ENCODE assay signal across 8 cellular contexts in genomic region chrX:18424482-18425198, GRCh38. TPM values are rescaled to one million over a fixed set of nuclear protein-coding genes. Genes with fewer than 3 reads are reported as not detected.
DNase-seq lines count a peak whose midpoint lies in the region; ATAC-seq and TF ChIP-seq lines count a peak whose summit lies in the region.

No MANE protein-coding gene starts in this region.

- no peaks in the 10 kb centered on the region for H3K36me3 Mint-ChIP-seq in activated CD8-positive, alpha-beta memory T cell treated with anti-CD3 and anti-CD28 coated beads, Interleukin-2, amount 10 ng/mL, durations not matched to agents 7 days and 5 days

- peak overlapping the region; percentile 52 for H3K27ac Mint-ChIP-seq in activated CD8-positive, alpha-beta memory T cell treated with anti-CD3 and anti-CD28 coated beads, Interleukin-2, amount 10 ng/mL, durations not matched to agents 7 days and 5 days

- peak overlapping the region; percentile 81 for H3K4me3 Mint-ChIP-seq in activated CD8-positive, alpha-beta memory T cell treated with anti-CD3 and anti-CD28 coated beads, Interleukin-2, amount 10 ng/mL, durations not matched to agents 7 days and 5 days

- no peak for TF ChIP-seq POLR2A in upper lobe of left lung (IDR thresholded peaks at IDR 0.05)

- no peak for TF ChIP-seq EP300 in upper lobe of left lung (IDR thresholded peaks at IDR 0.05)

- H3K9me3 Mint-ChIP-seq in activated CD8-positive, alpha-beta memory T cell treated with anti-CD3 and anti-CD28 coated beads, Interleukin-2, amount 10 ng/mL, durations not matched to agents 7 days and 5 days (ENCODE audit: low read depth): no peaks in the 10 kb centered on the region

- 0 to 8% methylated on average over 6 to 25 of the region's 28 CpGs for WGBS in upper lobe of left lung, 2 donors

- peak; percentile 28 for ATAC-seq in GM21723 (IDR thresholded peaks at IDR 0.05; ENCODE audit: unreplicated experiment)
- ATAC-seq in activated CD8-positive, alpha-beta memory T cell treated with anti-CD3 and anti-CD28 coated beads, Interleukin-2, amount 10 ng/mL, durations not matched to agents 7 days and 5 days: no peak
- ATAC-seq in esophagus mucosa: peak; percentile 6
- peak; percentile 16 to 38 for ATAC-seq in upper lobe of left lung (ENCODE audit: low FRiP score in 2 of 2)

- H3K27me3 Mint-ChIP-seq in activated CD8-positive, alpha-beta memory T cell treated with anti-CD3 and anti-CD28 coated beads, Interleukin-2, amount 10 ng/mL, durations not matched to agents 7 days and 5 days: peaks cover 8% of the 10 kb centered on the region

- H3K4me1 Mint-ChIP-seq in activated CD8-positive, alpha-beta memory T cell treated with anti-CD3 and anti-CD28 coated beads, Interleukin-2, amount 10 ng/mL, durations not matched to agents 7 days and 5 days: peaks cover 8% of the 10 kb centered on the region

- H3K27ac ChIP-seq in muscle layer of duodenum (ENCODE audit: low read length): no peak overlapping the region
- peak overlapping the region; percentile 46 to 93 (median 73) for H3K27ac ChIP-seq in upper lobe of left lung

- H3K4me1 ChIP-seq in muscle layer of duodenum (ENCODE audit: control insufficient read depth in 1 of 2, insufficient read depth in 2 of 2, low read length in 2 of 2): peaks cover 0 to 2% of the 10 kb centered on the region in 2 donors
- H3K4me1 ChIP-seq in upper lobe of left lung: peaks cover 0 to 11% (median 0%) of the 10 kb centered on the region in 4 donors

- H3K27me3 ChIP-seq in muscle layer of duodenum (ENCODE audit: low read depth, low read length) (no peaks in the 10 kb centered on the region), upper lobe of left lung (no peaks in the 10 kb centered on the region)

- no peak for TF ChIP-seq CTCF in upper lobe of left lung (IDR thresholded peaks at IDR 0.05)

- CTCF ChIA-PET in activated CD8-positive, alpha-beta memory T cell treated with anti-CD3 and anti-CD28 coated beads, Interleukin-2, amount 10 ng/mL, durations not matched to agents 7 days and 5 days (lab: Charles Lee): interaction anchor here (1.2 to 1.4 kb wide), 2 partner anchors 9 to 35 kb away, joined by 3 to 4 read pairs; no protein-coding TSS in a partner anchor

- H3K4me3 ChIP-seq in muscle layer of duodenum (ENCODE audit: low read depth in 1 of 2, low read length in 2 of 2): peak overlapping the region; percentile 70 to 72
- H3K4me3 ChIP-seq in upper lobe of left lung: peak overlapping the region; percentile 53 to 88 (median 68)

- H3K9me3 ChIP-seq in muscle layer of duodenum (ENCODE audit: control insufficient read depth in 1 of 2, low read length in 2 of 2) (no peaks in the 10 kb centered on the region), upper lobe of left lung (no peaks in the 10 kb centered on the region)

- DNase-seq in COLO668 (lab: John Stamatoyannopoulos, UW; ENCODE audit: unreplicated experiment) (peak; percentile 39), NCI-H2171 (lab: John Stamatoyannopoulos, UW) (peak; percentile 54), upper lobe of left lung (peak in 1 of 2 donors; percentile 26), SIG-M5 treated with dmso at 0.1 percent for 504 hours (lab: John Stamatoyannopoulos, UW; ENCODE audit: unreplicated experiment) (no peak)
- DNase-seq in activated CD8-positive, alpha-beta memory T cell treated with anti-CD3 and anti-CD28 coated beads, Interleukin-2, amount 10 ng/mL, durations not matched to agents 7 days and 5 days: peak; percentile 45

- H3K36me3 ChIP-seq in muscle layer of duodenum (ENCODE audit: control insufficient read depth in 1 of 2, insufficient read depth in 2 of 2, low read length in 2 of 2) (no peaks in the 10 kb centered on the region), upper lobe of left lung (no peaks in the 10 kb centered on the region)

RNA-seq across cellular contexts. Expression of gene CDKL5, which starts 0.8 kb away (rescaled TPM):
- total RNA-seq in activated CD8-positive, alpha-beta memory T cell treated with anti-CD3 and anti-CD28 coated beads, Interleukin-2, amount 10 ng/mL, durations not matched to agents 7 days and 5 days: 1 to 10 TPM; 1.1 to 1.3 TPM
- total RNA-seq in esophagus mucosa: 8.7 TPM
- 10 to 100 TPM; 17.8 to 47.1 (median 23.4) TPM for total RNA-seq in upper lobe of left lung
